In genomic region chr6:129921169-129921817, GRCh38 we compare ENCODE assay signal across 1 cellular context.
TF ChIP-seq lines count a peak whose summit lies in the region.

No MANE protein-coding gene starts in this region.

TF ChIP-seq in GM23338, 12 proteins besides CTCF, POLR2A, EP300 and RAD21 (continued from another document):
- no peak for TF ChIP-seq ZNF462 (CRISPR knock-in tag; IDR thresholded peaks at IDR 0.05)
- TF ChIP-seq, protein P1, sequence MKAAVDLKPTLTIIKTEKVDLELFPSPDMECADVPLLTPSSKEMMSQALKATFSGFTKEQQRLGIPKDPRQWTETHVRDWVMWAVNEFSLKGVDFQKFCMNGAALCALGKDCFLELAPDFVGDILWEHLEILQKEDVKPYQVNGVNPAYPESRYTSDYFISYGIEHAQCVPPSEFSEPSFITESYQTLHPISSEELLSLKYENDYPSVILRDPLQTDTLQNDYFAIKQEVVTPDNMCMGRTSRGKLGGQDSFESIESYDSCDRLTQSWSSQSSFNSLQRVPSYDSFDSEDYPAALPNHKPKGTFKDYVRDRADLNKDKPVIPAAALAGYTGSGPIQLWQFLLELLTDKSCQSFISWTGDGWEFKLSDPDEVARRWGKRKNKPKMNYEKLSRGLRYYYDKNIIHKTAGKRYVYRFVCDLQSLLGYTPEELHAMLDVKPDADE (IDR thresholded peaks at IDR 0.05) = no peak
